ENCODE assay signal across 1 cellular context in the genomic region with DNA sequence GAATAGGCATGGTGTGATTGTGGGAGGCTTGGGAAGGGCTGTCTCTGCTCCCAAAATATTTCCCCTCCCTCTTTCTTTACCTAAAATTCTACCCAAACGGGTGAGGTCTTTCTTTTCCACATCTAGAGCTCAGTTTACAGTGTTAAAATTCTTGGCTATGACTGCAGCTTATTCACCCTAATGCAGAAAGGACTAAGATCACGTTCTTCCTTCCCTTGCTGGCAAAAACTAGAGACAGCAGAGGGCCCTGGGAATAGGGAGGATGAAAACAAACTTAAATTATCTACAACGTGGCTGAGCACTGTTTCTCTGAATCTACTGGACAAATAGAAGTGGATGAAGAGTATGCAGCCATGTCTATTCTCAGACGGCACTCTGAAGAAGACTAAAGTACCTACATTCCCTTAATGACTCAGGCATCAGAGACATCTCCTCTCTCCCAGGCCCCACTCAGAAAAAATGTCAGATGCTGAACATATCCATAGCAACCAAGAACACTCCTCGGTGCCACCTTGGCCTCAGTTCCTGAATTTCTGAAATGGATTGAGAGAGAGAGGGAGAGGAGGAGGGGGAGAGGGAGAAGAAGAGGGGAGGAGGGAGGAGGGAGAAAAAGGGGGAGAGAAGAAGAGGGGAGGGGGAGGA.
TF ChIP-seq lines count a peak whose summit lies in the region.

No MANE protein-coding gene starts in this region.

TF ChIP-seq in GM23338, 12 proteins besides CTCF, POLR2A, EP300 and RAD21 (continued from another document):
- TF ChIP-seq, protein P1, sequence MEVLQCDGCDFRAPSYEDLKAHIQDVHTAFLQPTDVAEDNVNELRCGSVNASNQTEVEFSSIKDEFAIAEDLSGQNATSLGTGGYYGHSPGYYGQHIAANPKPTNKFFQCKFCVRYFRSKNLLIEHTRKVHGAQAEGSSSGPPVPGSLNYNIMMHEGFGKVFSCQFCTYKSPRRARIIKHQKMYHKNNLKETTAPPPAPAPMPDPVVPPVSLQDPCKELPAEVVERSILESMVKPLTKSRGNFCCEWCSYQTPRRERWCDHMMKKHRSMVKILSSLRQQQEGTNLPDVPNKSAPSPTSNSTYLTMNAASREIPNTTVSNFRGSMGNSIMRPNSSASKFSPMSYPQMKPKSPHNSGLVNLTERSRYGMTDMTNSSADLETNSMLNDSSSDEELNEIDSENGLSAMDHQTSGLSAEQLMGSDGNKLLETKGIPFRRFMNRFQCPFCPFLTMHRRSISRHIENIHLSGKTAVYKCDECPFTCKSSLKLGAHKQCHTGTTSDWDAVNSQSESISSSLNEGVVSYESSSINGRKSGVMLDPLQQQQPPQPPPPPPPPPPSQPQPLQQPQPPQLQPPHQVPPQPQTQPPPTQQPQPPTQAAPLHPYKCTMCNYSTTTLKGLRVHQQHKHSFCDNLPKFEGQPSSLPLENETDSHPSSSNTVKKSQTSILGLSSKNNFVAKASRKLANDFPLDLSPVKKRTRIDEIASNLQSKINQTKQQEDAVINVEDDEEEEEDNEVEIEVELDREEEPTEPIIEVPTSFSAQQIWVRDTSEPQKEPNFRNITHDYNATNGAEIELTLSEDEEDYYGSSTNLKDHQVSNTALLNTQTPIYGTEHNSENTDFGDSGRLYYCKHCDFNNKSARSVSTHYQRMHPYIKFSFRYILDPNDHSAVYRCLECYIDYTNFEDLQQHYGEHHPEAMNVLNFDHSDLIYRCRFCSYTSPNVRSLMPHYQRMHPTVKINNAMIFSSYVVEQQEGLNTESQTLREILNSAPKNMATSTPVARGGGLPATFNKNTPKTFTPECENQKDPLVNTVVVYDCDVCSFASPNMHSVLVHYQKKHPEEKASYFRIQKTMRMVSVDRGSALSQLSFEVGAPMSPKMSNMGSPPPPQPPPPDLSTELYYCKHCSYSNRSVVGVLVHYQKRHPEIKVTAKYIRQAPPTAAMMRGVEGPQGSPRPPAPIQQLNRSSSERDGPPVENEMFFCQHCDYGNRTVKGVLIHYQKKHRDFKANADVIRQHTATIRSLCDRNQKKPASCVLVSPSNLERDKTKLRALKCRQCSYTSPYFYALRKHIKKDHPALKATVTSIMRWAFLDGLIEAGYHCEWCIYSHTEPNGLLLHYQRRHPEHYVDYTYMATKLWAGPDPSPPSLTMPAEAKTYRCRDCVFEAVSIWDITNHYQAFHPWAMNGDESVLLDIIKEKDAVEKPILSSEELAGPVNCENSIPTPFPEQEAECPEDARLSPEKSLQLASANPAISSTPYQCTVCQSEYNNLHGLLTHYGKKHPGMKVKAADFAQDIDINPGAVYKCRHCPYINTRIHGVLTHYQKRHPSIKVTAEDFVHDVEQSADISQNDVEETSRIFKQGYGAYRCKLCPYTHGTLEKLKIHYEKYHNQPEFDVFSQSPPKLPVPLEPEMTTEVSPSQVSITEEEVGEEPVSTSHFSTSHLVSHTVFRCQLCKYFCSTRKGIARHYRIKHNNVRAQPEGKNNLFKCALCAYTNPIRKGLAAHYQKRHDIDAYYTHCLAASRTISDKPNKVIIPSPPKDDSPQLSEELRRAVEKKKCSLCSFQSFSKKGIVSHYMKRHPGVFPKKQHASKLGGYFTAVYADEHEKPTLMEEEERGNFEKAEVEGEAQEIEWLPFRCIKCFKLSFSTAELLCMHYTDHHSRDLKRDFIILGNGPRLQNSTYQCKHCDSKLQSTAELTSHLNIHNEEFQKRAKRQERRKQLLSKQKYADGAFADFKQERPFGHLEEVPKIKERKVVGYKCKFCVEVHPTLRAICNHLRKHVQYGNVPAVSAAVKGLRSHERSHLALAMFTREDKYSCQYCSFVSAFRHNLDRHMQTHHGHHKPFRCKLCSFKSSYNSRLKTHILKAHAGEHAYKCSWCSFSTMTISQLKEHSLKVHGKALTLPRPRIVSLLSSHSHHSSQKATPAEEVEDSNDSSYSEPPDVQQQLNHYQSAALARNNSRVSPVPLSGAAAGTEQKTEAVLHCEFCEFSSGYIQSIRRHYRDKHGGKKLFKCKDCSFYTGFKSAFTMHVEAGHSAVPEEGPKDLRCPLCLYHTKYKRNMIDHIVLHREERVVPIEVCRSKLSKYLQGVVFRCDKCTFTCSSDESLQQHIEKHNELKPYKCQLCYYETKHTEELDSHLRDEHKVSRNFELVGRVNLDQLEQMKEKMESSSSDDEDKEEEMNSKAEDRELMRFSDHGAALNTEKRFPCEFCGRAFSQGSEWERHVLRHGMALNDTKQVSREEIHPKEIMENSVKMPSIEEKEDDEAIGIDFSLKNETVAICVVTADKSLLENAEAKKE (CRISPR knock-in tag; IDR thresholded peaks at IDR 0.05) = no peak
- TF ChIP-seq, protein P2, sequence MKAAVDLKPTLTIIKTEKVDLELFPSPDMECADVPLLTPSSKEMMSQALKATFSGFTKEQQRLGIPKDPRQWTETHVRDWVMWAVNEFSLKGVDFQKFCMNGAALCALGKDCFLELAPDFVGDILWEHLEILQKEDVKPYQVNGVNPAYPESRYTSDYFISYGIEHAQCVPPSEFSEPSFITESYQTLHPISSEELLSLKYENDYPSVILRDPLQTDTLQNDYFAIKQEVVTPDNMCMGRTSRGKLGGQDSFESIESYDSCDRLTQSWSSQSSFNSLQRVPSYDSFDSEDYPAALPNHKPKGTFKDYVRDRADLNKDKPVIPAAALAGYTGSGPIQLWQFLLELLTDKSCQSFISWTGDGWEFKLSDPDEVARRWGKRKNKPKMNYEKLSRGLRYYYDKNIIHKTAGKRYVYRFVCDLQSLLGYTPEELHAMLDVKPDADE (IDR thresholded peaks at IDR 0.05) = no peak
- TF ChIP-seq POLR2AphosphoS5 (IDR thresholded peaks at IDR 0.05; ENCODE audit: low read depth) (no peak), EZH2 (IDR thresholded peaks at IDR 0.05; ENCODE audit: low read depth, unreplicated experiment) (no peak), EZH2phosphoT487 (IDR thresholded peaks at IDR 0.05; ENCODE audit: unreplicated experiment) (no peak), ZNF331 (CRISPR knock-in tag; IDR thresholded peaks at IDR 0.05; ENCODE audit: low read depth) (no peak), JUNB (IDR thresholded peaks at IDR 0.05; ENCODE audit: unreplicated experiment) (no peak)
